Comparison of ENCODE assay signal across 13 cellular contexts in genomic region chr11:44833221-44833620, GRCh38.
"Had no signal": no experiment of that assay in that cellular context is flagged by ENCODE, and none has a peak within 500 bp of the region (broad histone marks: within the 10 kb centered on the region; RNA-seq: fewer than 3 reads in every experiment).

No MANE protein-coding gene starts in this region.

- H3K36me3 Mint-ChIP-seq: activated naive CD4-positive, alpha-beta T cell treated with anti-CD3 and anti-CD28 coated beads, Interleukin-2, amount 10 ng/mL, durations not matched to agents 7 days and 5 days had no signal

- H3K4me1 Mint-ChIP-seq: activated naive CD4-positive, alpha-beta T cell treated with anti-CD3 and anti-CD28 coated beads, Interleukin-2, amount 10 ng/mL, durations not matched to agents 7 days and 5 days had no signal

- FAIRE-seq: frontal cortex, kidney had no signal

- H3K27me3 ChIP-seq: vagina had no signal

- H3K4me3 ChIP-seq: thoracic aorta, vagina had no signal

- H3K27me3 Mint-ChIP-seq: activated naive CD4-positive, alpha-beta T cell treated with anti-CD3 and anti-CD28 coated beads, Interleukin-2, amount 10 ng/mL, durations not matched to agents 7 days and 5 days had no signal

- H3K27ac ChIP-seq: thoracic aorta, vagina had no signal

- H3K36me3 ChIP-seq: thoracic aorta, vagina had no signal

- H3K4me1 ChIP-seq: vagina had no signal

- H3K9me3 ChIP-seq: thoracic aorta, vagina had no signal

- DNase-seq: activated CD4-positive, alpha-beta T cell treated with anti-CD3 and anti-CD28 coated beads for 48 hours; activated naive CD4-positive, alpha-beta T cell treated with anti-CD3 and anti-CD28 coated beads, Interleukin-2, amount 10 ng/mL, durations not matched to agents 7 days and 5 days; cerebellar nuclear complex; dermis blood vessel endothelial cell; kidney; stimulated activated CD4-positive, alpha-beta T cell treated with anti-CD3 and anti-CD28 coated beads, Interleukin-15, amount 100 ng/mL, for 24 hours; stimulated activated CD4-positive, alpha-beta T cell treated with anti-CD3 and anti-CD28 coated beads, Interleukin-4, amount 100 ng/mL, for 24 hours had no signal

- H3K4me3 Mint-ChIP-seq: activated naive CD4-positive, alpha-beta T cell treated with anti-CD3 and anti-CD28 coated beads, Interleukin-2, amount 10 ng/mL, durations not matched to agents 7 days and 5 days; stimulated activated naive CD8-positive, alpha-beta T cell treated with anti-CD3 and anti-CD28 coated beads, Interleukin-15, Interleukin-2, amounts not matched to agents 100 ng/mL and 50 ng/mL, for 24 hours; T-helper 1 cell treated with Interleukin-12 subunit alpha and Interleukin-12 subunit beta and Interleukin-4 antibody, amounts not matched to agents 30 μg/mL and 1 μg/mL, for 36 hours; WTC11 had no signal

- H3K27ac Mint-ChIP-seq: activated naive CD4-positive, alpha-beta T cell treated with anti-CD3 and anti-CD28 coated beads, Interleukin-2, amount 10 ng/mL, durations not matched to agents 7 days and 5 days; stimulated activated naive CD8-positive, alpha-beta T cell treated with anti-CD3 and anti-CD28 coated beads, Interleukin-15, Interleukin-2, amounts not matched to agents 100 ng/mL and 50 ng/mL, for 24 hours; T-helper 1 cell treated with Interleukin-12 subunit alpha and Interleukin-12 subunit beta and Interleukin-4 antibody, amounts not matched to agents 30 μg/mL and 1 μg/mL, for 36 hours had no signal

- H3K9me3 Mint-ChIP-seq: activated naive CD4-positive, alpha-beta T cell treated with anti-CD3 and anti-CD28 coated beads, Interleukin-2, amount 10 ng/mL, durations not matched to agents 7 days and 5 days; stimulated activated naive CD8-positive, alpha-beta T cell treated with anti-CD3 and anti-CD28 coated beads, Interleukin-15, Interleukin-2, amounts not matched to agents 100 ng/mL and 50 ng/mL, for 24 hours; T-helper 1 cell treated with Interleukin-12 subunit alpha and Interleukin-12 subunit beta and Interleukin-4 antibody, amounts not matched to agents 30 μg/mL and 1 μg/mL, for 36 hours had no signal
